2 cellular contexts compared by ENCODE assay signal in the genomic region with DNA sequence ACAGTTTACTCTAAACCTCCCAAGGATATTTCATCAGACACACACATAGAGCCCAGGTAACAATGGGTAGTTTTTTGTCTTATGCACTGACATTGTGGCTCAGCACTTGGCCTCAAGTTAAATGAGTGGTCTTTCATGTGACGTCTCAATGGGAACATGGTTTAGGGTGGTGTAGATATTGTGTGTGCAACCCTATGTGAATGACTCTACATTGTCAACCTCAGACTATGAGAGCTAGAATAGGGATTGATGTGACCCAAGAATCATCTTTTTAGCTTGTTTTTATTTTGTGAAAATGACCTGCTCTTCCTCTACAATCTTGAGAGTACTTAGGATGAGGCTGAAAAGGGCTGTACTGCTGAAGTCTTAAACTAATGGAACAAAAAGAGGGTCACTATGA.
TF ChIP-seq lines count a peak whose summit lies in the region.

No MANE protein-coding gene starts in this region.

TF ChIP-seq in HepG2, 621 proteins besides CTCF, POLR2A, EP300 and RAD21 (continued from another document):
- TF ChIP-seq, protein P1, sequence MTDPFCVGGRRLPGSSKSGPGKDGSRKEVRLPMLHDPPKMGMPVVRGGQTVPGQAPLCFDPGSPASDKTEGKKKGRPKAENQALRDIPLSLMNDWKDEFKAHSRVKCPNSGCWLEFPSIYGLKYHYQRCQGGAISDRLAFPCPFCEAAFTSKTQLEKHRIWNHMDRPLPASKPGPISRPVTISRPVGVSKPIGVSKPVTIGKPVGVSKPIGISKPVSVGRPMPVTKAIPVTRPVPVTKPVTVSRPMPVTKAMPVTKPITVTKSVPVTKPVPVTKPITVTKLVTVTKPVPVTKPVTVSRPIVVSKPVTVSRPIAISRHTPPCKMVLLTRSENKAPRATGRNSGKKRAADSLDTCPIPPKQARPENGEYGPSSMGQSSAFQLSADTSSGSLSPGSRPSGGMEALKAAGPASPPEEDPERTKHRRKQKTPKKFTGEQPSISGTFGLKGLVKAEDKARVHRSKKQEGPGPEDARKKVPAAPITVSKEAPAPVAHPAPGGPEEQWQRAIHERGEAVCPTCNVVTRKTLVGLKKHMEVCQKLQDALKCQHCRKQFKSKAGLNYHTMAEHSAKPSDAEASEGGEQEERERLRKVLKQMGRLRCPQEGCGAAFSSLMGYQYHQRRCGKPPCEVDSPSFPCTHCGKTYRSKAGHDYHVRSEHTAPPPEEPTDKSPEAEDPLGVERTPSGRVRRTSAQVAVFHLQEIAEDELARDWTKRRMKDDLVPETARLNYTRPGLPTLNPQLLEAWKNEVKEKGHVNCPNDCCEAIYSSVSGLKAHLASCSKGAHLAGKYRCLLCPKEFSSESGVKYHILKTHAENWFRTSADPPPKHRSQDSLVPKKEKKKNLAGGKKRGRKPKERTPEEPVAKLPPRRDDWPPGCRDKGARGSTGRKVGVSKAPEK (CRISPR knock-in tag; IDR thresholded peaks at IDR 0.05; ENCODE audit: borderline replicate concordance): no peak
- TF ChIP-seq, protein P2, sequence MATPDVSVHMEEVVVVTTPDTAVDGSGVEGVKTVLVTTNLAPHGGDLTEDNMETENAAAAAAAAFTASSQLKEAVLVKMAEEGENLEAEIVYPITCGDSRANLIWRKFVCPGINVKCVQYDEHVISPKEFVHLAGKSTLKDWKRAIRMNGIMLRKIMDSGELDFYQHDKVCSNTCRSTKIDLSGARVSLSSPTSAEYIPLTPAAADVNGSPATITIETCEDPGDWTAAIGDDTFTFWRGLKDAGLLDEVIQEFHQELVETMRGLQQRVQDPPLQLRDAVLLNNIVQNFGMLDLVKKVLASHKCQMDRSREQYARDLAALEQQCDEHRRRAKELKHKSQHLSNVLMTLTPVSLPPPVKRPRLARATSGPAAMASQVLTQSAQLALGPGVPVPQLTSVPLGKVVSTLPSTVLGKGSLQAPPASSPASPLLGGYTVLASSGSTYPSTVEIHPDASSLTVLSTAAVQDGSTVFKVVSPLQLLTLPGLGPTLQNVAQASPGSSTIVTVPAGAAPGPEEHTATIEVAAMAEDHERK (CRISPR knock-in tag; IDR thresholded peaks at IDR 0.05; ENCODE audit: low read depth): no peak

TF ChIP-seq in WTC11, 78 proteins besides CTCF, POLR2A, EP300 and RAD21 (continued from another document):
- TF ChIP-seq, protein P3, sequence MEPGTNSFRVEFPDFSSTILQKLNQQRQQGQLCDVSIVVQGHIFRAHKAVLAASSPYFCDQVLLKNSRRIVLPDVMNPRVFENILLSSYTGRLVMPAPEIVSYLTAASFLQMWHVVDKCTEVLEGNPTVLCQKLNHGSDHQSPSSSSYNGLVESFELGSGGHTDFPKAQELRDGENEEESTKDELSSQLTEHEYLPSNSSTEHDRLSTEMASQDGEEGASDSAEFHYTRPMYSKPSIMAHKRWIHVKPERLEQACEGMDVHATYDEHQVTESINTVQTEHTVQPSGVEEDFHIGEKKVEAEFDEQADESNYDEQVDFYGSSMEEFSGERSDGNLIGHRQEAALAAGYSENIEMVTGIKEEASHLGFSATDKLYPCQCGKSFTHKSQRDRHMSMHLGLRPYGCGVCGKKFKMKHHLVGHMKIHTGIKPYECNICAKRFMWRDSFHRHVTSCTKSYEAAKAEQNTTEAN (CRISPR knock-in tag; IDR thresholded peaks at IDR 0.05): no peak
- TF ChIP-seq SMAD4 (CRISPR knock-in tag; IDR thresholded peaks at IDR 0.05): no peak
